8 cellular contexts compared by ENCODE assay signal in the genomic region with DNA sequence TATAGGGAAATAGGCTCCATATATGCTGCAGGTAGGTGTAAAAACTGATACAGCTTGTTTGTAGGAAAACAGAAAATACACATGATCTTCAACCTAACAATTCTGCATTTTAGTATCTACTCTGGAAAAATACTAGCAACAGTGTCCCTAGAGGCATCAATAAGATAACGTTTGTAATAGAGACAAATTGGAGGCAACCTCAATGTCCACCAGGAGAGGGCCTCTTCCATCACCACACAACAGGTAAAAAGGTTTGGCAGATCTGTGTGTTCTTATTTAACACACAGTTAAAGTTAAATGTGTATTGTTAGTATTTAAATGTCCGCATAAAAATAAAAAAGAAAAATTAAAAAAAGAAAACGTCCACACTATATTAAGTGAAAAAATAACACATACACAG. TPM values are rescaled to one million over a fixed set of nuclear protein-coding genes. Genes with fewer than 3 reads are reported as not detected.
DNase-seq lines count a peak whose midpoint lies in the region; ATAC-seq and TF ChIP-seq lines count a peak whose summit lies in the region.

No MANE protein-coding gene starts in this region.

- peaks cover 9% of the 10 kb centered on the region; the same call in 1 of the 2 replicates for H3K79me2 ChIP-seq in KMS-11 (ENCODE audit: insufficient read depth, low read depth)

- TF ChIP-seq EP300 in upper lobe of left lung (IDR thresholded peaks at IDR 0.05) = no peak

- ATAC-seq in right lobe of liver = peak in 3 of 4 donors; percentile 53 to 82 (median 62)
- ATAC-seq in lower lobe of right lung = no peak
- ATAC-seq in upper lobe of left lung (ENCODE audit: low FRiP score in 2 of 2) = no peak

- H3K36me3 ChIP-seq in KMS-11 (ENCODE audit: insufficient read depth) (no peaks in the 10 kb centered on the region), right lobe of liver (peaks cover 0 to 58% (median 16%) of the 10 kb centered on the region in 4 donors), lower lobe of right lung (peaks cover 83% of the 10 kb centered on the region), upper lobe of left lung (peaks cover 14 to 80% (median 52%) of the 10 kb centered on the region in 4 donors)

- H3K27me3 ChIP-seq in KMS-11 (ENCODE audit: insufficient read depth, low read depth) = no peaks in the 10 kb centered on the region
- no peaks in the 10 kb centered on the region for H3K27me3 ChIP-seq in right lobe of liver
- H3K27me3 ChIP-seq in lower lobe of right lung (ENCODE audit: low read depth) = no peaks in the 10 kb centered on the region
- H3K27me3 ChIP-seq in upper lobe of left lung = no peaks in the 10 kb centered on the region

- peak; percentile 79 for TF ChIP-seq CTCF in KMS-11 (conservative IDR thresholded peaks at IDR 0.05; ENCODE audit: low read depth, low read length)
- TF ChIP-seq CTCF in VCaP (conservative IDR thresholded peaks at IDR 0.05) = peak; percentile 86
- TF ChIP-seq CTCF in right lobe of liver (IDR thresholded peaks at IDR 0.05) = peak; percentile 33 to 56 (median 44)
- TF ChIP-seq CTCF in lower lobe of right lung (IDR thresholded peaks at IDR 0.05) = no peak
- TF ChIP-seq CTCF in upper lobe of left lung (IDR thresholded peaks at IDR 0.05) = peak in 1 of 6 experiments; percentile 39

- DNase-seq in NCI-H524 (lab: John Stamatoyannopoulos, UW) (peak; percentile 10 to 46), NCI-H524 treated with DMSO at 0.1 percent for 48 hours (lab: John Stamatoyannopoulos, UW) (no peak), right lobe of liver (no peak), lower lobe of right lung (no peak), upper lobe of left lung (no peak)
- no peak for DNase-seq in stimulated activated CD4-positive, alpha-beta T cell treated with anti-CD3 and anti-CD28 coated beads, Interleukin-4, amount 100 ng/mL, for 24 hours

- no peak overlapping the region for H2AFZ ChIP-seq in KMS-11 (ENCODE audit: low read depth)

- H3K4me1 ChIP-seq in KMS-11 (ENCODE audit: low read depth, poor library complexity, severe bottlenecking) = peaks cover 17% of the 10 kb centered on the region
- peaks cover 0 to 9% (median 3%) of the 10 kb centered on the region in 4 donors for H3K4me1 ChIP-seq in right lobe of liver
- H3K4me1 ChIP-seq in lower lobe of right lung = peaks cover 8% of the 10 kb centered on the region
- peaks cover 5 to 9% (median 8%) of the 10 kb centered on the region in 4 donors for H3K4me1 ChIP-seq in upper lobe of left lung

- 33% methylated on average over 3 of the region's 3 CpGs for WGBS in right lobe of liver (ENCODE audit: insufficient coverage, low coverage, low lambda C conversion rate, missing lambda C conversion rate)
- 67 to 70% methylated on average over 3 of the region's 3 CpGs for WGBS in upper lobe of left lung, 2 donors

- H3K27ac ChIP-seq in KMS-11 = no peak overlapping the region
- no peak overlapping the region for H3K27ac ChIP-seq in VCaP
- no peak overlapping the region for H3K27ac ChIP-seq in right lobe of liver
- H3K27ac ChIP-seq in lower lobe of right lung = no peak overlapping the region
- H3K27ac ChIP-seq in upper lobe of left lung = no peak overlapping the region

- H4K20me1 ChIP-seq in KMS-11 (ENCODE audit: insufficient read depth) = no peaks in the 10 kb centered on the region

- H3K4me3 ChIP-seq in KMS-11 (IDR thresholded peaks at IDR 0.05; ENCODE audit: insufficient read depth, low read depth, low read length) = no peak overlapping the region
- H3K4me3 ChIP-seq in right lobe of liver = no peak overlapping the region
- no peak overlapping the region for H3K4me3 ChIP-seq in lower lobe of right lung
- no peak overlapping the region for H3K4me3 ChIP-seq in upper lobe of left lung

- H3K9ac ChIP-seq in KMS-11 = no peak overlapping the region

- H3K9me3 ChIP-seq in right lobe of liver (no peaks in the 10 kb centered on the region), lower lobe of right lung (no peaks in the 10 kb centered on the region), upper lobe of left lung (no peaks in the 10 kb centered on the region)

- intact Hi-C loops in right lobe of liver (cut with DNase I) (no loop called here), lower lobe of right lung (cut with DNase I) (no loop called here)

- no peak overlapping the region for H3K4me2 ChIP-seq in KMS-11

- TF ChIP-seq POLR2A in right lobe of liver (IDR thresholded peaks at IDR 0.05) = no peak
- TF ChIP-seq POLR2A in upper lobe of left lung (IDR thresholded peaks at IDR 0.05) = no peak

RNA-seq across cellular contexts. Expression of gene EIF2D, which starts 5.4 kb away (rescaled TPM):
- total RNA-seq in right lobe of liver = 10 to 100 TPM; 18.4 to 29.3 (median 24.4) TPM
- total RNA-seq in lower lobe of right lung = 47.0 TPM
- 10 to 100 TPM; 32.6 to 84.9 (median 45.4) TPM for total RNA-seq in upper lobe of left lung

RNA-seq across cellular contexts. Expression of gene DYRK3, which starts 28.5 kb away (rescaled TPM):
- total RNA-seq in right lobe of liver = 1 to 10 TPM; 2.8 to 5.6 (median 4.0) TPM
- 6.4 TPM for total RNA-seq in lower lobe of right lung
- total RNA-seq in upper lobe of left lung = 10 to 100 TPM in 2 of 6 donors, 1 to 10 TPM in 4; 4.1 to 20.7 (median 7.0) TPM

Comparison
In these comparisons a context has a peak if more than half of its experiments do, and no peak if none do; other contexts are left out.
1. DNase-seq: peak in NCI-H524 (2 of 2); none in NCI-H524 treated with DMSO at 0.1 percent for 48 hours (single experiment), right lobe of liver (0 of 3), stimulated activated CD4-positive, alpha-beta T cell treated with anti-CD3 and anti-CD28 coated beads, Interleukin-4, amount 100 ng/mL, for 24 hours (single experiment), lower lobe of right lung (single experiment) and upper lobe of left lung (0 of 2).
2. ATAC-seq: peak in right lobe of liver (3 of 4); none in lower lobe of right lung (0 of 2) and upper lobe of left lung (0 of 2).